In genomic region chr1:119372493-119373086, GRCh38 we compare ENCODE assay signal across 9 cellular contexts. TPM values are rescaled to one million over a fixed set of nuclear protein-coding genes. Genes with fewer than 3 reads are reported as not detected.
A peak's percentile ranks its signal among the peaks of the same experiment; 100 is the strongest.
DNase-seq lines count a peak whose midpoint lies in the region; ATAC-seq, FAIRE-seq and TF ChIP-seq lines count a peak whose summit lies in the region.
"Had no signal": no experiment of that assay in that cellular context is flagged by ENCODE, and none has a peak within 500 bp of the region (broad histone marks: within the 10 kb centered on the region; RNA-seq: fewer than 3 reads in every experiment).

No MANE protein-coding gene starts in this region.

- no peak overlapping the region for H3K4me3 ChIP-seq in GM12875 (ENCODE audit: low read depth, low read length)
- no peak overlapping the region for H3K4me3 ChIP-seq in MG63
- no peak overlapping the region for H3K4me3 ChIP-seq in endodermal cell (ENCODE audit: low read length)
- no peak overlapping the region for H3K4me3 ChIP-seq in transverse colon
- H3K4me3 ChIP-seq: thyroid gland had no signal

- H3K27me3 ChIP-seq in MG63, result no peaks in the 10 kb centered on the region
- H3K27me3 ChIP-seq in endodermal cell (ENCODE audit: control insufficient read depth, insufficient read depth, low read length, poor library complexity, severe bottlenecking), result no peaks in the 10 kb centered on the region
- no peaks in the 10 kb centered on the region for H3K27me3 ChIP-seq in transverse colon
- H3K27me3 ChIP-seq: thyroid gland had no signal

- in situ Hi-C loops in transverse colon (cut with MboI; ENCODE audit: low pct_ligation_motif_present in 1 of 4, low pct_unique_long_range_greater_than_20kb in 1 of 4, low sequenced_read_pairs in 3 of 4), result no loop called here

- no peak for FAIRE-seq in RCC 7860 (lab: Jason Lieb, UNC)

- peaks cover 1% of the 10 kb centered on the region for H3K4me1 Mint-ChIP-seq in endodermal cell

- TF ChIP-seq POLR2A in transverse colon (IDR thresholded peaks at IDR 0.05), result no peak

- DNase-seq in MG63, result peak; percentile 26
- DNase-seq in endodermal cell, result peak; percentile 87
- peak; percentile 55 for DNase-seq in transverse colon
- DNase-seq in cardiac septum (ENCODE audit: low spot score), result no peak
- DNase-seq in RCC 7860 (ENCODE audit: low spot score), result no peak
- DNase-seq in SK-N-DZ (ENCODE audit: low spot score), result no peak

- no peaks in the 10 kb centered on the region for H3K36me3 Mint-ChIP-seq in endodermal cell (ENCODE audit: low read depth)

- no peak overlapping the region for H3K27ac Mint-ChIP-seq in endodermal cell

- no peak overlapping the region for H3K4me3 Mint-ChIP-seq in endodermal cell

- no peaks in the 10 kb centered on the region for H3K9me3 Mint-ChIP-seq in endodermal cell

- TF ChIP-seq EP300 in transverse colon (IDR thresholded peaks at IDR 0.05; ENCODE audit: low read depth), result no peak

- WGBS in endodermal cell (ENCODE audit: insufficient coverage in 1 of 2, insufficient read length in 1 of 2), 2 experiments, result 38 to 48% methylated on average over 6 of the region's 6 CpGs
- 25 to 57% methylated on average over 1 to 6 of the region's 6 CpGs for WGBS in transverse colon (ENCODE audit: low coverage in 1 of 2), 2 donors

- H3K9me3 ChIP-seq in MG63 (no peaks in the 10 kb centered on the region), endodermal cell (ENCODE audit: control insufficient read depth, low read length) (no peaks in the 10 kb centered on the region), transverse colon (no peaks in the 10 kb centered on the region)
- H3K9me3 ChIP-seq: thyroid gland had no signal

- H3K9ac ChIP-seq in endodermal cell (ENCODE audit: extremely low read depth, low read length, poor library complexity, severe bottlenecking), result no peak overlapping the region

- H3K27me3 Mint-ChIP-seq in endodermal cell (ENCODE audit: insufficient read depth), result peaks cover 7% of the 10 kb centered on the region

- intact Hi-C loops in transverse colon (cut with DNase I; ENCODE audit: low total_unique reads) (no loop called here), cardiac septum (cut with DNase I) (no loop called here)

- H3K27ac ChIP-seq in endodermal cell (ENCODE audit: low read depth, low read length) (no peak overlapping the region), transverse colon (peak overlapping the region in 2 of 4 donors; percentile 8 to 29)
- H3K27ac ChIP-seq: thyroid gland had no signal

- H3K36me3 ChIP-seq in MG63 (no peaks in the 10 kb centered on the region), endodermal cell (ENCODE audit: control insufficient read depth, insufficient read depth, low read length) (no peaks in the 10 kb centered on the region), transverse colon (no peaks in the 10 kb centered on the region)
- H3K36me3 ChIP-seq: thyroid gland had no signal

- H3K4me1 ChIP-seq in endodermal cell (ENCODE audit: control insufficient read depth, insufficient read depth, low read length) (no peaks in the 10 kb centered on the region), transverse colon (peaks cover 0 to 33% (median 14%) of the 10 kb centered on the region in 4 donors)
- H3K4me1 ChIP-seq: thyroid gland had no signal

- ATAC-seq in GM21529 (IDR thresholded peaks at IDR 0.05; ENCODE audit: unreplicated experiment), result peak; percentile 71

- TF ChIP-seq CTCF in GM12875 (IDR thresholded peaks at IDR 0.05; ENCODE audit: borderline replicate concordance, insufficient read depth, low read depth, low read length) (peak; percentile 25; the same call in 1 of the 2 replicates), endodermal cell (conservative IDR thresholded peaks at IDR 0.05) (peak; percentile 78), transverse colon (IDR thresholded peaks at IDR 0.05) (peak in 4 of 5 experiments; percentile 26 to 55 (median 36))

RNA-seq across cellular contexts. Expression of gene HAO2, which starts 4.0 kb away (rescaled TPM):
- not detected in 2 replicates for total RNA-seq in MG63 (2014; rRNA removed; shearing (Covaris generic); ENCODE audit: low replicate concordance)
- not detected for total RNA-seq in endodermal cell
- polyA plus RNA-seq in endodermal cell (2013, experiment 1 of 2), result not detected
- polyA plus RNA-seq in endodermal cell (2013, experiment 2 of 2), result not detected
- total RNA-seq in transverse colon, result not detected
- not detected for total RNA-seq in cardiac septum
- polyA plus RNA-seq in SK-N-DZ (2014; cell fraction: cytosol; rRNA removed), result not detected in 2 replicates
- not detected in 2 replicates for polyA plus RNA-seq in SK-N-DZ (2014; cell fraction: nucleus; rRNA removed)
- total RNA-seq: thyroid gland had no signal

RNA-seq across cellular contexts. Expression of gene HSD3B2, which starts 42.4 kb away (rescaled TPM):
- total RNA-seq in MG63 (2014; rRNA removed; shearing (Covaris generic); ENCODE audit: low replicate concordance), result not detected in 2 replicates
- not detected for total RNA-seq in endodermal cell
- not detected for polyA plus RNA-seq in endodermal cell (2013, experiment 1 of 2)
- polyA plus RNA-seq in endodermal cell (2013, experiment 2 of 2), result not detected
- total RNA-seq in transverse colon, result 100 to 1,000 TPM in 1 of 4 donors, 10 to 100 TPM in 1, 1 to 10 TPM in 2; 3.0 to 125 (median 46.4) TPM
- not detected for total RNA-seq in cardiac septum
- polyA plus RNA-seq in SK-N-DZ (2014; cell fraction: cytosol; rRNA removed), result not detected in 2 replicates
- not detected in 2 replicates for polyA plus RNA-seq in SK-N-DZ (2014; cell fraction: nucleus; rRNA removed)

Comparison
In these comparisons a context has a peak if more than half of its experiments do, and no peak if none do; other contexts are left out.
1. CTCF ChIP-seq: peak in every context shown above with its lines; median percentile 78 in endodermal cell; 36 in transverse colon; 25 in GM12875.
2. DNase-seq: peak in MG63 (single experiment), endodermal cell (single experiment) and transverse colon (single experiment); none in cardiac septum (single experiment), RCC 7860 (single experiment) and SK-N-DZ (single experiment).